In the genomic region with DNA sequence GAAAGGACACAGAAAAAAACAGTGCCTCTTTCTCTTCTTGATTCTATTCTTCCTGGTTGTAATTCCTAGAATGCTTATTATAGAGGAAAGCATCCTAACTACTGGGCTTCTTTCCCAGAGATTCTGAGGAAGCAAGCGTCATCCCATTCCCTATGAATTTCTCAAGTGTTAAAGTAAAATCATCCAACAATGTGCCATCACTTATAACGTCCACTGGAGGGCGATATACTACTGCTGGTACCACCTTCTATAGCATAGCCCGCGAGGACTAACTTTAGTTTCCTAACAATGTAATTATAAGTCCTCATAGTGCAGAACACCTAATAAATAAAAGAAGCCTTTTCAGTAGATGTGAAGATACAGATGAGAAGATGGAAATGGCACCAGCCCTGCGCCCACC, we compare ENCODE assay signal across 1 cellular context.
TF ChIP-seq lines count a peak whose summit lies in the region.

No MANE protein-coding gene starts in this region.

TF ChIP-seq in HCT116, 20 proteins besides CTCF, POLR2A, EP300 and RAD21 (continued from another document):
- TF ChIP-seq, protein P1, sequence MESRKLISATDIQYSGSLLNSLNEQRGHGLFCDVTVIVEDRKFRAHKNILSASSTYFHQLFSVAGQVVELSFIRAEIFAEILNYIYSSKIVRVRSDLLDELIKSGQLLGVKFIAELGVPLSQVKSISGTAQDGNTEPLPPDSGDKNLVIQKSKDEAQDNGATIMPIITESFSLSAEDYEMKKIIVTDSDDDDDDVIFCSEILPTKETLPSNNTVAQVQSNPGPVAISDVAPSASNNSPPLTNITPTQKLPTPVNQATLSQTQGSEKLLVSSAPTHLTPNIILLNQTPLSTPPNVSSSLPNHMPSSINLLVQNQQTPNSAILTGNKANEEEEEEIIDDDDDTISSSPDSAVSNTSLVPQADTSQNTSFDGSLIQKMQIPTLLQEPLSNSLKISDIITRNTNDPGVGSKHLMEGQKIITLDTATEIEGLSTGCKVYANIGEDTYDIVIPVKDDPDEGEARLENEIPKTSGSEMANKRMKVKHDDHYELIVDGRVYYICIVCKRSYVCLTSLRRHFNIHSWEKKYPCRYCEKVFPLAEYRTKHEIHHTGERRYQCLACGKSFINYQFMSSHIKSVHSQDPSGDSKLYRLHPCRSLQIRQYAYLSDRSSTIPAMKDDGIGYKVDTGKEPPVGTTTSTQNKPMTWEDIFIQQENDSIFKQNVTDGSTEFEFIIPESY (IDR thresholded peaks at IDR 0.05; ENCODE audit: extremely low read depth, insufficient replicate concordance, low read length) = no peak
- no peak for TF ChIP-seq EZH2 (IDR thresholded peaks at IDR 0.05)
- TF ChIP-seq SRF (IDR thresholded peaks at IDR 0.05; ENCODE audit: low read depth) = no peak
